Comparison of ENCODE assay signal across 8 cellular contexts in the genomic region with DNA sequence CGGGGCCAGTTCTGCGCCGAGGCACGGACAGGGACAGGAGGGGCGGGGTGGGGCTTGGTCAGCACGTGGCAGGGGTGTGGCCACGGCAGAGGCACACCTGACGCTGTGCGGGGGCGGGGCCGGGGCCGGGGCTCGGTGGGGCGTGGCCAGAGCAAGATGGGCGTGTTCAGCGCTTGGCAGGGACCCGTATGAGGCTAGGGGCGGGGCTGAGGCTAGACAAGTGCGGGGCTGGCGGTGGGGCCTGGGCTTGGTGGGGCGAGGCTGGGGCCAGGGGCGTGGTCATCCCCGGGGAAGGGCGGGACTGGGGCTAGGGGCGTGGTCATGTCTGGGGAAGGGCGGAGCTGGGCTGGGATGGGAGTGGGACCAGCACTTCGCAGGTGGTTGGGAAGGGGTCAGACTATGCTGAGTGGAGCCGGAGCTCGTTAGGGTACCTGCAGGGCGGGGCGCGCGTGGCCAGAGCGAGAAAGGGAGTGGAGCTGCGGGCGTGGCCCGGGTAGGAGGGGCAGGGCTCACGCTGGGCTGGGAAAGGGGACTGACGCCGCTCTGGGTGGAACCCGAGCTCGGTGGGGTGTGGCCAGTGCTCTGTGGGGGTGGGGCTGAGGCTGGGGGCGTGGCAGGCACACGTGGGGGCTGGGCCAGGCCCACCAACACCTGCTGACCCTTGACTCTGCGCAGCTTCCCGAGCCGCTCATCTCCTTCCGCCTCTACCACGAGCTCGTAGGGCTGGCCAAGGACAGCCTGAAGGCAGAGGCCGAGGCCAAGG. TPM values are rescaled to one million over a fixed set of nuclear protein-coding genes. Genes with fewer than 3 reads are reported as not detected.
DNase-seq lines count a peak whose midpoint lies in the region; ATAC-seq and TF ChIP-seq lines count a peak whose summit lies in the region.

No MANE protein-coding gene starts in this region.

- H3K36me3 ChIP-seq in duodenal mucosa (ENCODE audit: control insufficient read depth in 1 of 2, insufficient read depth in 2 of 2, low read length in 2 of 2) (peaks cover 0 to 37% of the 10 kb centered on the region in 2 donors), upper lobe of right lung (peaks cover 62% of the 10 kb centered on the region)

- peak overlapping the region; percentile 81 for H3K27ac ChIP-seq in duodenal mucosa (ENCODE audit: low read depth, low read length)
- H3K27ac ChIP-seq in upper lobe of right lung, result no peak overlapping the region

- H3K9me3 Mint-ChIP-seq in naive thymus-derived CD8-positive, alpha-beta T cell, result no peaks in the 10 kb centered on the region

- TF ChIP-seq CTCF in GM12865 (IDR thresholded peaks at IDR 0.05; ENCODE audit: insufficient read depth, low read depth, low read length, missing control alignments) (no peak), upper lobe of right lung (IDR thresholded peaks at IDR 0.05) (no peak)

- peaks cover 10 to 63% (median 49%) of the 10 kb centered on the region in 4 donors for H3K4me1 Mint-ChIP-seq in naive thymus-derived CD8-positive, alpha-beta T cell

- H3K9me3 ChIP-seq in duodenal mucosa (ENCODE audit: control insufficient read depth in 1 of 2, low read length in 2 of 2), result no peaks in the 10 kb centered on the region
- no peaks in the 10 kb centered on the region for H3K9me3 ChIP-seq in upper lobe of right lung

- POLR2A ChIA-PET in naive thymus-derived CD8-positive, alpha-beta T cell (lab: Charles Lee), result interaction anchor here (0.7 to 31.7 kb wide), 12 partner anchors 0 to 187 kb away, joined by 3 to 2279 read pairs (median 90); partner anchors contain the start of genes ABCA7, ARHGAP45, CIRBP and CNN2

- H3K4me3 ChIP-seq in GM12865 (ENCODE audit: low read depth, low read length) (no peak overlapping the region), duodenal mucosa (ENCODE audit: low read depth in 1 of 2, low read length in 2 of 2) (peak overlapping the region; percentile 63 to 64), upper lobe of right lung (peak overlapping the region; percentile 10)

- H3K27ac Mint-ChIP-seq in naive thymus-derived CD8-positive, alpha-beta T cell, result peak overlapping the region; percentile 75 to 99 (median 89)

- intact Hi-C loops in upper lobe of right lung (cut with DNase I), result loop anchor here (10.0 kb wide), 1 partner anchor 48 kb away; no protein-coding TSS in a partner anchor

- DNase-seq in GM12865 (ENCODE audit: low read depth) (peak; percentile 87), NCI-H2171 treated with DMSO at 0.1 percent for 48 hours (lab: John Stamatoyannopoulos, UW) (peak; percentile 86), upper lobe of right lung (peak; percentile 96), C1 segment of cervical spinal cord (lab: John Stamatoyannopoulos, UW) (no peak)
- DNase-seq in activated CD4-positive, alpha-beta T cell treated with anti-CD3 and anti-CD28 coated beads for 1 hour, result peak; percentile 71
- peak; percentile 71 to 97 (median 86) for DNase-seq in naive thymus-derived CD8-positive, alpha-beta T cell

- H3K36me3 Mint-ChIP-seq in naive thymus-derived CD8-positive, alpha-beta T cell, result peaks cover 0 to 81% (median 16%) of the 10 kb centered on the region in 3 donors

- H3K4me3 Mint-ChIP-seq in naive thymus-derived CD8-positive, alpha-beta T cell, result peak overlapping the region in 9 of 10 donors; percentile 50 to 90 (median 73)

- H3K9ac ChIP-seq in duodenal mucosa (ENCODE audit: low read depth in 1 of 2, low read length in 2 of 2), result peak overlapping the region; percentile 59 to 70

- ATAC-seq in naive thymus-derived CD8-positive, alpha-beta T cell, result peak; percentile 51 to 79
- ATAC-seq in upper lobe of right lung, result peak; percentile 90
- no peak for ATAC-seq in GM18517 (IDR thresholded peaks at IDR 0.05; ENCODE audit: unreplicated experiment)

- H3K27me3 Mint-ChIP-seq in naive thymus-derived CD8-positive, alpha-beta T cell, result no peaks in the 10 kb centered on the region

- H3K27me3 ChIP-seq in duodenal mucosa (ENCODE audit: control insufficient read depth in 1 of 2, insufficient read depth in 2 of 2, low read length in 2 of 2) (no peaks in the 10 kb centered on the region), upper lobe of right lung (no peaks in the 10 kb centered on the region)

- H3K4me1 ChIP-seq in duodenal mucosa (ENCODE audit: control insufficient read depth in 1 of 2, insufficient read depth in 2 of 2, low read length in 2 of 2), result peaks cover 5 to 24% of the 10 kb centered on the region in 2 donors
- peaks cover 21% of the 10 kb centered on the region for H3K4me1 ChIP-seq in upper lobe of right lung

RNA-seq across cellular contexts. Expression of gene POLR2E, which starts 12.8 kb away (rescaled TPM):
- 10 to 100 TPM; 88.0 to 95.3 TPM for total RNA-seq in naive thymus-derived CD8-positive, alpha-beta T cell
- 100 to 1,000 TPM; 159 to 233 (median 187) TPM for polyA plus RNA-seq in naive thymus-derived CD8-positive, alpha-beta T cell
- 155 TPM for total RNA-seq in upper lobe of right lung

RNA-seq across cellular contexts. Expression of gene ARHGAP45, which starts 15.4 kb away (rescaled TPM):
- total RNA-seq in naive thymus-derived CD8-positive, alpha-beta T cell, result 1,000 to 10,000 TPM; 1,025 to 1,060 TPM
- 100 to 1,000 TPM; 261 to 681 (median 358) TPM for polyA plus RNA-seq in naive thymus-derived CD8-positive, alpha-beta T cell
- total RNA-seq in upper lobe of right lung, result 98.2 TPM

RNA-seq across cellular contexts. Expression of gene GPX4, which starts 21.4 kb away (rescaled TPM):
- 100 to 1,000 TPM; 207 to 225 TPM for total RNA-seq in naive thymus-derived CD8-positive, alpha-beta T cell
- polyA plus RNA-seq in naive thymus-derived CD8-positive, alpha-beta T cell, result 100 to 1,000 TPM; 370 to 465 (median 405) TPM
- total RNA-seq in upper lobe of right lung, result 387 TPM

RNA-seq across cellular contexts. Expression of gene ABCA7, which starts 42.4 kb away (rescaled TPM):
- 100 to 1,000 TPM; 221 to 232 TPM for total RNA-seq in naive thymus-derived CD8-positive, alpha-beta T cell
- 10 to 100 TPM in 1 of 3 donors, 1 to 10 TPM in 2; 4.2 to 14.4 (median 8.7) TPM for polyA plus RNA-seq in naive thymus-derived CD8-positive, alpha-beta T cell
- total RNA-seq in upper lobe of right lung, result 51.0 TPM

RNA-seq across cellular contexts. Expression of gene CNN2, which starts 55.9 kb away (rescaled TPM):
- 100 to 1,000 TPM; 211 to 216 TPM for total RNA-seq in naive thymus-derived CD8-positive, alpha-beta T cell
- 100 to 1,000 TPM; 498 to 693 (median 515) TPM for polyA plus RNA-seq in naive thymus-derived CD8-positive, alpha-beta T cell
- total RNA-seq in upper lobe of right lung, result 220 TPM

Comparison
In these comparisons a context has a peak if more than half of its experiments do, and no peak if none do; other contexts are left out.
1. DNase-seq: peak in GM12865 (single experiment), NCI-H2171 treated with DMSO at 0.1 percent for 48 hours (single experiment), activated CD4-positive, alpha-beta T cell treated with anti-CD3 and anti-CD28 coated beads for 1 hour (single experiment), naive thymus-derived CD8-positive, alpha-beta T cell (10 of 10) and upper lobe of right lung (single experiment); none in C1 segment of cervical spinal cord (0 of 14).
2. RNA of gene ARHGAP45, which starts 15.4 kb away (total RNA-seq): 1,025 to 1,060 TPM in naive thymus-derived CD8-positive, alpha-beta T cell; 98.2 TPM in upper lobe of right lung (single experiment); every median in the first group is over 10 times any median in the second.